In the genomic region with DNA sequence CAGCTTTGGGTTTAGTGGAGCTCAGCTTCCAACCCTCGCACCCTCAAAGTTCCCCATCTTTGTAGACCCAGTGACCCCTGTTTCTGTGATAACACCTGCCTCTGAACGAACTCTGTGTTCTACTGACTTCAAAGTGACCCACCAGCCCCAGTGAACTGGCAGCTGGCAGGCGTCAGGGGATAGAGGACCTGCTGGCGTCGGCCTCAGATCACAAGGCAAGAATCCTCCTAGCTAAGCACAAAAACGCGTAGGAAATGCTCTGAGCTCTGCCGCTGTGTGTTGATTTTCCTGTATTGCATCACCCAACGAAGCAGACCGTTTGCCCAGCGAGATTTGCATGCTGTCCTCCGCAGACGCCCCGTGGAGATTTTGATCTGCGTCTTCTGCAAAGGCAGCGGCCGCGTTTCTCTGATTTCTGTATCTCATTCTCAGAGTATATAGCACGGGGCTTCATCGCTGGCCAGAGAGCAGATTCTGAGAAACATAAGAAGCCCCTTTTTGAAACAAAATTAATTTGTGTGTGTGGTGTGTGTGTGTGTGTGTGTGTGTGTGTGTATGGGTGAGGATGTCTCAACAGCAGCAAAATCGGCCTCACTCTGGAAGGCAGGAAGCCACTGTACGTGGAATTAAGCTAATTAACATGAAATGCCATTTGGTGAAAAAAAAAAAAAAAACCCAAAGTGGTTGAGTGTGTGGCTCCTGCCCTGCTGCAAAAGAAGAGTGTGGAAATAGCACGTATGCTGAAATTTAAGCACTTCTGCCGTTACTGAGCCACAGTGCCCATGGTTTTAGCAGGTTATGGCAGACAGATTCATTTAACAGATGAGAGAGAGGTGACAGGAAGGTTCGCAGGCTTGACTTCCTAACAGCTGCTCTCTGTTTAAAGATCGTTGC, we compare ENCODE assay signal across 1 cellular context.
A peak's percentile ranks its signal among the peaks of the same experiment; 100 is the strongest.
TF ChIP-seq lines count a peak whose summit lies in the region.

No MANE protein-coding gene starts in this region.

TF ChIP-seq in HepG2, 621 proteins besides CTCF, POLR2A, EP300 and RAD21 (continued from another document and continues in another):
- TF ChIP-seq, protein P1, sequence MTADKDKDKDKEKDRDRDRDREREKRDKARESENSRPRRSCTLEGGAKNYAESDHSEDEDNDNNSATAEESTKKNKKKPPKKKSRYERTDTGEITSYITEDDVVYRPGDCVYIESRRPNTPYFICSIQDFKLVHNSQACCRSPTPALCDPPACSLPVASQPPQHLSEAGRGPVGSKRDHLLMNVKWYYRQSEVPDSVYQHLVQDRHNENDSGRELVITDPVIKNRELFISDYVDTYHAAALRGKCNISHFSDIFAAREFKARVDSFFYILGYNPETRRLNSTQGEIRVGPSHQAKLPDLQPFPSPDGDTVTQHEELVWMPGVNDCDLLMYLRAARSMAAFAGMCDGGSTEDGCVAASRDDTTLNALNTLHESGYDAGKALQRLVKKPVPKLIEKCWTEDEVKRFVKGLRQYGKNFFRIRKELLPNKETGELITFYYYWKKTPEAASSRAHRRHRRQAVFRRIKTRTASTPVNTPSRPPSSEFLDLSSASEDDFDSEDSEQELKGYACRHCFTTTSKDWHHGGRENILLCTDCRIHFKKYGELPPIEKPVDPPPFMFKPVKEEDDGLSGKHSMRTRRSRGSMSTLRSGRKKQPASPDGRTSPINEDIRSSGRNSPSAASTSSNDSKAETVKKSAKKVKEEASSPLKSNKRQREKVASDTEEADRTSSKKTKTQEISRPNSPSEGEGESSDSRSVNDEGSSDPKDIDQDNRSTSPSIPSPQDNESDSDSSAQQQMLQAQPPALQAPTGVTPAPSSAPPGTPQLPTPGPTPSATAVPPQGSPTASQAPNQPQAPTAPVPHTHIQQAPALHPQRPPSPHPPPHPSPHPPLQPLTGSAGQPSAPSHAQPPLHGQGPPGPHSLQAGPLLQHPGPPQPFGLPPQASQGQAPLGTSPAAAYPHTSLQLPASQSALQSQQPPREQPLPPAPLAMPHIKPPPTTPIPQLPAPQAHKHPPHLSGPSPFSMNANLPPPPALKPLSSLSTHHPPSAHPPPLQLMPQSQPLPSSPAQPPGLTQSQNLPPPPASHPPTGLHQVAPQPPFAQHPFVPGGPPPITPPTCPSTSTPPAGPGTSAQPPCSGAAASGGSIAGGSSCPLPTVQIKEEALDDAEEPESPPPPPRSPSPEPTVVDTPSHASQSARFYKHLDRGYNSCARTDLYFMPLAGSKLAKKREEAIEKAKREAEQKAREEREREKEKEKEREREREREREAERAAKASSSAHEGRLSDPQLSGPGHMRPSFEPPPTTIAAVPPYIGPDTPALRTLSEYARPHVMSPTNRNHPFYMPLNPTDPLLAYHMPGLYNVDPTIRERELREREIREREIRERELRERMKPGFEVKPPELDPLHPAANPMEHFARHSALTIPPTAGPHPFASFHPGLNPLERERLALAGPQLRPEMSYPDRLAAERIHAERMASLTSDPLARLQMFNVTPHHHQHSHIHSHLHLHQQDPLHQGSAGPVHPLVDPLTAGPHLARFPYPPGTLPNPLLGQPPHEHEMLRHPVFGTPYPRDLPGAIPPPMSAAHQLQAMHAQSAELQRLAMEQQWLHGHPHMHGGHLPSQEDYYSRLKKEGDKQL (CRISPR knock-in tag; IDR thresholded peaks at IDR 0.05; ENCODE audit: low read depth), result no peak
- TF ChIP-seq RNF2 (conservative IDR thresholded peaks at IDR 0.05; ENCODE audit: low read depth) (no peak), FOXC1 (CRISPR knock-in tag; IDR thresholded peaks at IDR 0.05; ENCODE audit: borderline replicate concordance) (peak; percentile 22; the same call in 1 of the 2 replicates), ZNF446 (CRISPR knock-in tag; IDR thresholded peaks at IDR 0.05) (no peak), ZNF337 (CRISPR knock-in tag; IDR thresholded peaks at IDR 0.05; ENCODE audit: borderline replicate concordance, low read depth) (0 out of 2 replicates have a peak, but pooled peaks have one; percentile 25), ZFP90 (CRISPR knock-in tag; IDR thresholded peaks at IDR 0.05; ENCODE audit: borderline replicate concordance) (no peak), ASH2L (IDR thresholded peaks at IDR 0.05; ENCODE audit: insufficient read length, low read depth, low read length) (peak; percentile 37), PLRG1 (conservative IDR thresholded peaks at IDR 0.05) (no peak), SP1 (IDR thresholded peaks at IDR 0.05) (no peak), SP1 (CRISPR knock-in tag; IDR thresholded peaks at IDR 0.05) (no peak), KLF11 (CRISPR knock-in tag; IDR thresholded peaks at IDR 0.05) (no peak), TAF15 (IDR thresholded peaks at IDR 0.05; ENCODE audit: low read depth, low read length, poor library complexity, severe bottlenecking) (no peak), ZNF20 (CRISPR knock-in tag; IDR thresholded peaks at IDR 0.05) (no peak), FOXM1 (CRISPR knock-in tag; IDR thresholded peaks at IDR 0.05) (no peak), ZNF563 (CRISPR knock-in tag; IDR thresholded peaks at IDR 0.05) (no peak), ZNF670 (CRISPR knock-in tag; IDR thresholded peaks at IDR 0.05; ENCODE audit: borderline replicate concordance) (no peak), SNRNP70 (IDR thresholded peaks at IDR 0.05; ENCODE audit: low read depth, low read length) (no peak), NFIC (IDR thresholded peaks at IDR 0.05; ENCODE audit: low read length) (no peak), YEATS4 (CRISPR knock-in tag; IDR thresholded peaks at IDR 0.05; ENCODE audit: borderline replicate concordance) (peak; percentile 79; the same call in 1 of the 2 replicates), SNAPC2 (CRISPR knock-in tag; IDR thresholded peaks at IDR 0.05) (0 out of 2 replicates have a peak, but pooled peaks have one; percentile 78), ZIK1 (CRISPR knock-in tag; IDR thresholded peaks at IDR 0.05; ENCODE audit: borderline replicate concordance, low read depth) (no peak), ARNT (IDR thresholded peaks at IDR 0.05) (no peak), MATR3 (CRISPR knock-in tag; IDR thresholded peaks at IDR 0.05) (no peak), NFATC3 (CRISPR knock-in tag; IDR thresholded peaks at IDR 0.05) (no peak), FOXJ3 (CRISPR knock-in tag; IDR thresholded peaks at IDR 0.05; ENCODE audit: borderline replicate concordance) (no peak; the same call in 1 of the 2 replicates), DR1 (CRISPR knock-in tag; IDR thresholded peaks at IDR 0.05) (no peak), GLI4 (CRISPR knock-in tag; IDR thresholded peaks at IDR 0.05; ENCODE audit: borderline replicate concordance) (no peak), ZNF629 (CRISPR knock-in tag; conservative IDR thresholded peaks at IDR 0.05) (no peak), ZNF253 (CRISPR knock-in tag; IDR thresholded peaks at IDR 0.05; ENCODE audit: borderline replicate concordance) (no peak), BRCA1 (CRISPR knock-in tag; IDR thresholded peaks at IDR 0.05) (no peak), ADNP (CRISPR knock-in tag; IDR thresholded peaks at IDR 0.05) (no peak), ZNF496 (CRISPR knock-in tag; IDR thresholded peaks at IDR 0.05; ENCODE audit: insufficient replicate concordance) (no peak), ZNF615 (CRISPR knock-in tag; IDR thresholded peaks at IDR 0.05; ENCODE audit: borderline replicate concordance) (0 out of 2 replicates have a peak, but pooled peaks have one; percentile 30), KDM3A (CRISPR knock-in tag; IDR thresholded peaks at IDR 0.05; ENCODE audit: low read depth) (no peak; the same call in none of the 2 replicates), ZNF660 (CRISPR knock-in tag; IDR thresholded peaks at IDR 0.05; ENCODE audit: borderline replicate concordance, low read depth) (no peak), SAFB2 (CRISPR knock-in tag; IDR thresholded peaks at IDR 0.05; ENCODE audit: borderline replicate concordance, low read depth) (no peak), ZNF552 (CRISPR knock-in tag; IDR thresholded peaks at IDR 0.05; ENCODE audit: borderline replicate concordance) (no peak), DMAP1 (CRISPR knock-in tag; IDR thresholded peaks at IDR 0.05) (peak; percentile 65), JUND (CRISPR knock-in tag; IDR thresholded peaks at IDR 0.05) (peak; percentile 64; the same call in 1 of the 2 replicates), ZNF292 (CRISPR knock-in tag; IDR thresholded peaks at IDR 0.05; ENCODE audit: borderline replicate concordance, low read depth) (peak; percentile 95; the same call in 1 of the 2 replicates), GATAD2A (CRISPR knock-in tag; IDR thresholded peaks at IDR 0.05) (peak; percentile 81), MYC (CRISPR knock-in tag; IDR thresholded peaks at IDR 0.05; ENCODE audit: borderline replicate concordance) (peak; percentile 37; the same call in 1 of the 2 replicates)
- TF ChIP-seq, protein P2, sequence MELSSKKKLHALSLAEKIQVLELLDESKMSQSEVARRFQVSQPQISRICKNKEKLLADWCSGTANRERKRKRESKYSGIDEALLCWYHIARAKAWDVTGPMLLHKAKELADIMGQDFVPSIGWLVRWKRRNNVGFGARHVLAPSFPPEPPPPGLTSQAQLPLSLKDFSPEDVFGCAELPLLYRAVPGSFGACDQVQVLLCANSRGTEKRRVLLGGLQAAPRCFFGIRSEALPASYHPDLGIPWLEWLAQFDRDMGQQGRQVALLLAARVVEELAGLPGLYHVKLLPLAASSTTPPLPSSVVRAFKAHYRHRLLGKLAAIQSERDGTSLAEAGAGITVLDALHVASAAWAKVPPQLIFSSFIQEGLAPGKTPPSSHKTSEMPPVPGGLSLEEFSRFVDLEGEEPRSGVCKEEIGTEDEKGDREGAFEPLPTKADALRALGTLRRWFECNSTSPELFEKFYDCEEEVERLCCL (CRISPR knock-in tag; IDR thresholded peaks at IDR 0.05; ENCODE audit: borderline replicate concordance), result no peak
- TF ChIP-seq, protein P3, sequence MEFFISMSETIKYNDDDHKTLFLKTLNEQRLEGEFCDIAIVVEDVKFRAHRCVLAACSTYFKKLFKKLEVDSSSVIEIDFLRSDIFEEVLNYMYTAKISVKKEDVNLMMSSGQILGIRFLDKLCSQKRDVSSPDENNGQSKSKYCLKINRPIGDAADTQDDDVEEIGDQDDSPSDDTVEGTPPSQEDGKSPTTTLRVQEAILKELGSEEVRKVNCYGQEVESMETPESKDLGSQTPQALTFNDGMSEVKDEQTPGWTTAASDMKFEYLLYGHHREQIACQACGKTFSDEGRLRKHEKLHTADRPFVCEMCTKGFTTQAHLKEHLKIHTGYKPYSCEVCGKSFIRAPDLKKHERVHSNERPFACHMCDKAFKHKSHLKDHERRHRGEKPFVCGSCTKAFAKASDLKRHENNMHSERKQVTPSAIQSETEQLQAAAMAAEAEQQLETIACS (CRISPR knock-in tag; IDR thresholded peaks at IDR 0.05), result no peak
- TF ChIP-seq, protein P4, sequence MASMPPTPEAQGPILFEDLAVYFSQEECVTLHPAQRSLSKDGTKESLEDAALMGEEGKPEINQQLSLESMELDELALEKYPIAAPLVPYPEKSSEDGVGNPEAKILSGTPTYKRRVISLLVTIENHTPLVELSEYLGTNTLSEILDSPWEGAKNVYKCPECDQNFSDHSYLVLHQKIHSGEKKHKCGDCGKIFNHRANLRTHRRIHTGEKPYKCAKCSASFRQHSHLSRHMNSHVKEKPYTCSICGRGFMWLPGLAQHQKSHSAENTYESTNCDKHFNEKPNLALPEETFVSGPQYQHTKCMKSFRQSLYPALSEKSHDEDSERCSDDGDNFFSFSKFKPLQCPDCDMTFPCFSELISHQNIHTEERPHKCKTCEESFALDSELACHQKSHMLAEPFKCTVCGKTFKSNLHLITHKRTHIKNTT (CRISPR knock-in tag; IDR thresholded peaks at IDR 0.05), result no peak
- TF ChIP-seq, protein P5, sequence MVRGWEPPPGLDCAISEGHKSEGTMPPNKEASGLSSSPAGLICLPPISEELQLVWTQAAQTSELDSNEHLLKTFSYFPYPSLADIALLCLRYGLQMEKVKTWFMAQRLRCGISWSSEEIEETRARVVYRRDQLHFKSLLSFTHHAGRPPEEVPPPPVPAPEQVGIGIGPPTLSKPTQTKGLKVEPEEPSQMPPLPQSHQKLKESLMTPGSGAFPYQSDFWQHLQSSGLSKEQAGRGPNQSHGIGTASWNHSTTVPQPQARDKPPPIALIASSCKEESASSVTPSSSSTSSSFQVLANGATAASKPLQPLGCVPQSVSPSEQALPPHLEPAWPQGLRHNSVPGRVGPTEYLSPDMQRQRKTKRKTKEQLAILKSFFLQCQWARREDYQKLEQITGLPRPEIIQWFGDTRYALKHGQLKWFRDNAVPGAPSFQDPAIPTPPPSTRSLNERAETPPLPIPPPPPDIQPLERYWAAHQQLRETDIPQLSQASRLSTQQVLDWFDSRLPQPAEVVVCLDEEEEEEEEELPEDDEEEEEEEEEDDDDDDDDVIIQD (CRISPR knock-in tag; IDR thresholded peaks at IDR 0.05; ENCODE audit: low read depth), result peak; percentile 46; the same call in 1 of the 2 replicates
- TF ChIP-seq, protein P6, sequence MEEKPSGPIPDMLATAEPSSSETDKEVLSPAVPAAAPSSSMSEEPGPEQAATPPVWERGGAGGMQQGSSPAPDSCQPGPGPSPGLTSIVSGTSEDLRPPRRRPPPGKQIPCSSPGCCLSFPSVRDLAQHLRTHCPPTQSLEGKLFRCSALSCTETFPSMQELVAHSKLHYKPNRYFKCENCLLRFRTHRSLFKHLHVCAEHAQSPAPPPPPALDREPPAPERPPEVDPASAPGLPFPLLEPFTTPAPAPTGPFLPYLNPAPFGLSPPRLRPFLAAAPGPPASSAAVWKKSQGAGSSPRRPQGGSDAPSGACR (CRISPR knock-in tag; IDR thresholded peaks at IDR 0.05), result no peak
- TF ChIP-seq, protein P7, sequence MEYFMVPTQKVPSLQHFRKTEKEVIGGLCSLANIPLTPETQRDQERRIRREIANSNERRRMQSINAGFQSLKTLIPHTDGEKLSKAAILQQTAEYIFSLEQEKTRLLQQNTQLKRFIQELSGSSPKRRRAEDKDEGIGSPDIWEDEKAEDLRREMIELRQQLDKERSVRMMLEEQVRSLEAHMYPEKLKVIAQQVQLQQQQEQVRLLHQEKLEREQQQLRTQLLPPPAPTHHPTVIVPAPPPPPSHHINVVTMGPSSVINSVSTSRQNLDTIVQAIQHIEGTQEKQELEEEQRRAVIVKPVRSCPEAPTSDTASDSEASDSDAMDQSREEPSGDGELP (IDR thresholded peaks at IDR 0.05; ENCODE audit: borderline replicate concordance, low read depth), result peak; percentile 74; the same call in 1 of the 2 replicates
- TF ChIP-seq, protein P8, sequence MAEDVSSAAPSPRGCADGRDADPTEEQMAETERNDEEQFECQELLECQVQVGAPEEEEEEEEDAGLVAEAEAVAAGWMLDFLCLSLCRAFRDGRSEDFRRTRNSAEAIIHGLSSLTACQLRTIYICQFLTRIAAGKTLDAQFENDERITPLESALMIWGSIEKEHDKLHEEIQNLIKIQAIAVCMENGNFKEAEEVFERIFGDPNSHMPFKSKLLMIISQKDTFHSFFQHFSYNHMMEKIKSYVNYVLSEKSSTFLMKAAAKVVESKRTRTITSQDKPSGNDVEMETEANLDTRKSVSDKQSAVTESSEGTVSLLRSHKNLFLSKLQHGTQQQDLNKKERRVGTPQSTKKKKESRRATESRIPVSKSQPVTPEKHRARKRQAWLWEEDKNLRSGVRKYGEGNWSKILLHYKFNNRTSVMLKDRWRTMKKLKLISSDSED (CRISPR knock-in tag; IDR thresholded peaks at IDR 0.05), result no peak
- TF ChIP-seq, protein P9, sequence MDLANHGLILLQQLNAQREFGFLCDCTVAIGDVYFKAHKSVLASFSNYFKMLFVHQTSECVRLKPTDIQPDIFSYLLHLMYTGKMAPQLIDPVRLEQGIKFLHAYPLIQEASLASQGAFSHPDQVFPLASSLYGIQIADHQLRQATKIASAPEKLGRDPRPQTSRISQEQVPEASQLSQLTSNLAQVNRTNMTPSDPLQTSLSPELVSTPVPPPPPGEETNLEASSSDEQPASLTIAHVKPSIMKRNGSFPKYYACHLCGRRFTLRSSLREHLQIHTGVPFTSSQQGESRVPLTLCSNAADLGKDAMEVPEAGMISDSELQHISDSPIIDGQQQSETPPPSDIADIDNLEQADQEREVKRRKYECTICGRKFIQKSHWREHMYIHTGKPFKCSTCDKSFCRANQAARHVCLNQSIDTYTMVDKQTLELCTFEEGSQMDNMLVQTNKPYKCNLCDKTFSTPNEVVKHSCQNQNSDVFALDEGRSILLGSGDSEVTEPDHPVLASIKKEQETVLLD (CRISPR knock-in tag; IDR thresholded peaks at IDR 0.05; ENCODE audit: low read depth), result no peak
